In the genomic region with DNA sequence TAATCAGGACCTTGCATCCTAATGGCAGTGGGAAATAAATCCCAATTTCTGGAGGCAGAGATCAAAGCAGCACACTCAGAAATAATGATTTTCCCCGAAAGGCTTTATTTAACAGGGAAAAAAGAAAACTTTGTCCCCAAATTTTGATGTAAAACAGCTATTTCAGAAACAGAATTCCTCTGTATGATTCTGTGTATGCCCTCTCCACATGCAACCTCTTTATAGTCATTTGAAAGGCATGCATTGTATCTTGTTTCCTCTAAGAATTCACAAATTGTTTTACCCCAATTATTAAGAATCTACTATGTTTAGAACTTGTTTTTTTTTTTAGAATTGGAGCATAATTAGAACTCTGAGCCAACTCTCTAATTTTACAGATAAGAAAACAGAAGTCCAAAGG, we compare ENCODE assay signal across 29 cellular contexts. TPM values are rescaled to one million over a fixed set of nuclear protein-coding genes. Genes with fewer than 3 reads are reported as not detected.
A peak's percentile ranks its signal among the peaks of the same experiment; 100 is the strongest.
DNase-seq lines count a peak whose midpoint lies in the region; ATAC-seq, FAIRE-seq and TF ChIP-seq lines count a peak whose summit lies in the region.
"Had no signal": no experiment of that assay in that cellular context is flagged by ENCODE, and none has a peak within 500 bp of the region (broad histone marks: within the 10 kb centered on the region; RNA-seq: fewer than 3 reads in every experiment).

No MANE protein-coding gene starts in this region.

- H3K36me3 ChIP-seq in K562 (ENCODE audit: control insufficient read depth, insufficient read depth, low read length) (peaks cover 8% of the 10 kb centered on the region; the same call in 2 of the 3 replicates), iPS-15b (ENCODE audit: control insufficient read depth, insufficient read depth, low read length) (no peaks in the 10 kb centered on the region), MG63 (no peaks in the 10 kb centered on the region; the same call in 1 of the 2 replicates)
- H3K36me3 ChIP-seq: breast epithelium, colonic mucosa, upper lobe of left lung had no signal

- H3K36me3 Mint-ChIP-seq in natural killer cell = no peaks in the 10 kb centered on the region
- H3K36me3 Mint-ChIP-seq in natural killer cell treated with Interleukin-12 subunit alpha and Interleukin-12 subunit beta and Interleukin-15 and Interleukin-18, amount 100 ng/mL, for 72 hours = peaks cover 5% of the 10 kb centered on the region

- H3K4me2 ChIP-seq in K562 (ENCODE audit: insufficient read depth, low read length) = no peak overlapping the region

- no TSS peak for BruUV-seq in K562 (replicated peaks; lab: Mats Ljungman, UMichigan)

- TF ChIP-seq EP300 in K562 (IDR thresholded peaks at IDR 0.05; ENCODE audit: low read length) = no peak

- peak overlapping the region; percentile 37 for H3K4me3 Mint-ChIP-seq in natural killer cell
- no peak overlapping the region for H3K4me3 Mint-ChIP-seq in natural killer cell treated with Interleukin-12 subunit alpha and Interleukin-12 subunit beta and Interleukin-15 and Interleukin-18, amount 100 ng/mL, for 72 hours

- no peak overlapping the region for H3K27ac Mint-ChIP-seq in natural killer cell
- no peak overlapping the region for H3K27ac Mint-ChIP-seq in natural killer cell treated with Interleukin-12 subunit alpha and Interleukin-12 subunit beta and Interleukin-15 and Interleukin-18, amount 100 ng/mL, for 72 hours

- CTCF ChIA-PET in K562 (lab: Yijun Ruan, JAX; ENCODE audit: low intra/inter-chr PET ratio) = no interaction called here

- in situ Hi-C loops in K562 (cut with MboI) = no loop called here

- H3K9ac ChIP-seq in K562 (ENCODE audit: insufficient read depth in 1 of 2, low read depth in 2 of 2, low read length in 2 of 2) = no peak overlapping the region
- peak overlapping the region; percentile 63 for H3K9ac ChIP-seq in iPS-15b (ENCODE audit: low read depth, low read length)

- TF ChIP-seq CTCF in natural killer cell (IDR thresholded peaks at IDR 0.05) (no peak), K562 (IDR thresholded peaks at IDR 0.05 in 2 of 3, conservative IDR thresholded peaks at IDR 0.05 in 1 of 3; ENCODE audit: insufficient read depth in 2 of 3, low read depth in 1 of 3, low read length in 3 of 3) (no peak)

- H3K4me1 ChIP-seq in K562 (replicated peaks in 1 of 2; ENCODE audit: control insufficient read depth in 2 of 2, insufficient read depth in 2 of 2, low read length in 2 of 2) (no peaks in the 10 kb centered on the region; a peak in 2 of 5 replicates), iPS-15b (ENCODE audit: control insufficient read depth, insufficient read depth, low read length) (peaks cover 26% of the 10 kb centered on the region)
- H3K4me1 ChIP-seq: breast epithelium, colonic mucosa had no signal

- no peak overlapping the region for H3K27ac ChIP-seq in K562 (ENCODE audit: extremely low read depth, low read depth, low read length)
- H3K27ac ChIP-seq: breast epithelium, colonic mucosa, upper lobe of left lung had no signal

- H3K79me2 ChIP-seq in K562 (ENCODE audit: control insufficient read depth, insufficient read depth, low read length) = peaks cover 22% of the 10 kb centered on the region

- no peaks in the 10 kb centered on the region for H4K20me1 ChIP-seq in K562 (replicated peaks; ENCODE audit: control insufficient read depth, insufficient read depth, low read length)

- H3K4me1 Mint-ChIP-seq in natural killer cell = peaks cover 14 to 15% of the 10 kb centered on the region in 2 donors
- H3K4me1 Mint-ChIP-seq in natural killer cell treated with Interleukin-12 subunit alpha and Interleukin-12 subunit beta and Interleukin-15 and Interleukin-18, amount 100 ng/mL, for 72 hours (ENCODE audit: low read depth in 2 of 2) = peaks cover 8 to 9% of the 10 kb centered on the region in 2 donors

- FAIRE-seq in K562 (lab: Jason Lieb, UNC) = no peak
- FAIRE-seq: endometrium had no signal

- intact Hi-C loops in natural killer cell (cut with micrococcal nuclease) = no loop called here
- intact Hi-C loops in K562 (cut with micrococcal nuclease) = no loop called here

- TF ChIP-seq RAD21 in K562 (CRISPR knock-in tag; conservative IDR thresholded peaks at IDR 0.05 in 1 of 2, IDR thresholded peaks at IDR 0.05 in 1 of 2) = no peak

- H3K9me3 ChIP-seq in K562 (replicated peaks; ENCODE audit: control insufficient read depth, insufficient read depth, low read depth, low read length) = no peaks in the 10 kb centered on the region
- no peaks in the 10 kb centered on the region for H3K9me3 ChIP-seq in iPS-15b (ENCODE audit: control insufficient read depth, insufficient read depth, low read length)
- H3K9me3 ChIP-seq in MG63 = no peaks in the 10 kb centered on the region
- H3K9me3 ChIP-seq: BE2C, breast epithelium, colonic mucosa, HAP-1, upper lobe of left lung had no signal

- H3K4me3 ChIP-seq in K562 (no peak overlapping the region), iPS-15b (ENCODE audit: low read depth, low read length) (peak overlapping the region; percentile 18), MG63 (no peak overlapping the region)
- H3K4me3 ChIP-seq: breast epithelium, colonic mucosa, upper lobe of left lung had no signal

- H3K27me3 ChIP-seq in K562 (ENCODE audit: control insufficient read depth in 2 of 2, insufficient read depth in 2 of 2, low read length in 2 of 2) (no peaks in the 10 kb centered on the region), iPS-15b (ENCODE audit: control insufficient read depth, insufficient read depth, low read length) (no peaks in the 10 kb centered on the region), MG63 (no peaks in the 10 kb centered on the region)
- H3K27me3 ChIP-seq: BE2C, breast epithelium, colonic mucosa, upper lobe of left lung had no signal

- no peaks in the 10 kb centered on the region for H3K27me3 Mint-ChIP-seq in natural killer cell (ENCODE audit: low read depth in 2 of 2)
- no peaks in the 10 kb centered on the region for H3K27me3 Mint-ChIP-seq in natural killer cell treated with Interleukin-12 subunit alpha and Interleukin-12 subunit beta and Interleukin-15 and Interleukin-18, amount 100 ng/mL, for 72 hours

- no peak for TF ChIP-seq POLR2A in K562 (conservative IDR thresholded peaks at IDR 0.05)

- ATAC-seq in natural killer cell (no peak), K562 (no peak), HG03108 (IDR thresholded peaks at IDR 0.05; ENCODE audit: unreplicated experiment) (no peak), GM19035 (IDR thresholded peaks at IDR 0.05; ENCODE audit: unreplicated experiment) (no peak)
- no peak for ATAC-seq in natural killer cell treated with Interleukin-12 subunit alpha and Interleukin-12 subunit beta and Interleukin-15 and Interleukin-18, amount 100 ng/mL, for 72 hours

- H2AFZ ChIP-seq in K562 (ENCODE audit: low read depth, low read length) = 0 out of 2 replicates have a peak overlapping the region, but pooled peaks have one; percentile 9

- 92% methylated on average over 1 of the region's 1 CpG for WGBS in K562 (ENCODE audit: insufficient coverage, low coverage, missing lambda C conversion rate)

- DNase-seq in natural killer cell (no peak), K562 (ENCODE audit: extremely low read depth in 1 of 4, low spot score in 3 of 4) (no peak), superior temporal gyrus (ENCODE audit: extremely low spot score) (peak; percentile 9), MG63 (no peak)
- no peak for DNase-seq in natural killer cell treated with Interleukin-12 subunit alpha and Interleukin-12 subunit beta and Interleukin-15 and Interleukin-18, amount 100 ng/mL, for 72 hours (ENCODE audit: low spot score)
- DNase-seq: activated CD4-positive, CD25-positive, alpha-beta regulatory T cell treated with anti-CD3 and anti-CD28 coated beads, Interleukin-2, amount 50 U/mL, for 72 hours; activated gamma-delta T cell treated with Interleukin-2 at 50 U/mL for 16 hours; activated T-cell treated with anti-CD3 and anti-CD28 coated beads, Interleukin-2, amount 50 U/mL, for 1 hour; BE2C; colonic mucosa; COR-L47; KG1; mammary epithelial cell; MV-4-11; NCI-H1694 treated with DMSO at 0.1 percent for 48 hours; NCI-H2171 treated with DMSO at 0.1 percent for 48 hours; NCI-H526 treated with DMSO at 0.1 percent for 48 hours; retina; stimulated activated CD4-positive, alpha-beta T cell treated with anti-CD3 and anti-CD28 coated beads, Interleukin-12 subunit alpha, Interleukin-12 subunit beta, amount 100 ng/mL, for 4 hours had no signal

- no peaks in the 10 kb centered on the region for H3K9me3 Mint-ChIP-seq in natural killer cell
- H3K9me3 Mint-ChIP-seq in natural killer cell treated with Interleukin-12 subunit alpha and Interleukin-12 subunit beta and Interleukin-15 and Interleukin-18, amount 100 ng/mL, for 72 hours = no peaks in the 10 kb centered on the region

- H3K9me1 ChIP-seq in K562 (ENCODE audit: control insufficient read depth, insufficient read depth, low read length) = no peaks in the 10 kb centered on the region

- POLR2A ChIA-PET in K562 (lab: Yijun Ruan, JAX) = no interaction called here

RNA-seq across cellular contexts. Expression of gene PTAR1, which starts 2.7 kb away (rescaled TPM):
- 10 to 100 TPM; 76.4 to 87.9 (median 85.6) TPM for total RNA-seq in natural killer cell
- total RNA-seq in natural killer cell treated with Interleukin-12 subunit alpha and Interleukin-12 subunit beta and Interleukin-15 and Interleukin-18, amount 100 ng/mL, for 72 hours = 10 to 100 TPM; 34.8 to 52.1 TPM
- total RNA-seq in K562 (2011; cell fraction: chromatin; rRNA removed; ENCODE audit: low replicate concordance) = 44.5 and 102 TPM in 2 replicates
- 19.3 and 25.8 TPM in 2 replicates for total RNA-seq in K562 (2011; cell fraction: nucleolus; rRNA removed)
- total RNA-seq in K562 (2011; cell fraction: nucleoplasm; rRNA removed) = 59.2 and 97.3 TPM in 2 replicates
- 27.3 and 30.9 TPM in 2 replicates for total RNA-seq in K562 (2014; rRNA removed)
- 48.0 and 52.4 TPM in 2 replicates for total RNA-seq in K562 (2014; rRNA removed; fragmentation: Illumina TruSeq; extraction: Trizol)
- total RNA-seq in K562 (2015; rRNA removed; fragmentation: Illumina TruSeq; extraction: Trizol) = 37.6 and 38.0 TPM in 2 replicates
- total RNA-seq in K562 (2021) = 29.3 and 31.7 TPM in 2 replicates
- polyA plus RNA-seq in K562 (2011; rRNA removed) = 28.0 and 31.0 TPM in 2 replicates
- polyA plus RNA-seq in K562 (2011; cell fraction: cytosol; rRNA removed) = 3.8 and 11.3 TPM in 2 replicates
- 56.9 and 96.3 TPM in 2 replicates for polyA plus RNA-seq in K562 (2011; cell fraction: nucleus; rRNA removed)
- polyA plus RNA-seq in K562 (2012) = 12.0 and 15.0 TPM in 2 replicates
- polyA plus RNA-seq in K562 (2014; fragmentation: Illumina TruSeq; extraction: Trizol) = 24.7 and 26.2 TPM in 2 replicates
- 10 to 100 TPM; 10.1 to 10.8 TPM for polyA plus RNA-seq in K562 (2014; fragmentation: Nextera tagmentation; extraction: Ambion mirVana)
- polyA plus RNA-seq in K562 (2014; rRNA removed) = 16.1 and 17.5 TPM in 2 replicates
- 69.1 and 99.4 TPM in 2 replicates for polyA minus RNA-seq in K562 (2011; rRNA and poly(A)+ RNA removed)
- polyA minus RNA-seq in K562 (2011; cell fraction: cytosol; rRNA and poly(A)+ RNA removed) = 18.3 and 21.9 TPM in 2 replicates
- polyA minus RNA-seq in K562 (2011; cell fraction: nucleus; rRNA and poly(A)+ RNA removed) = 59.6 and 122 TPM in 2 replicates
- total RNA-seq in MG63 (2014; rRNA removed; shearing (Covaris generic); ENCODE audit: low replicate concordance) = 8.1 and 21.0 TPM in 2 replicates

RNA-seq across cellular contexts. Expression of gene CFAP95, which starts 58.1 kb away (rescaled TPM):
- not detected for total RNA-seq in natural killer cell
- not detected for total RNA-seq in natural killer cell treated with Interleukin-12 subunit alpha and Interleukin-12 subunit beta and Interleukin-15 and Interleukin-18, amount 100 ng/mL, for 72 hours
- 2.1 and 3.4 TPM in 2 replicates for total RNA-seq in K562 (2011; cell fraction: chromatin; rRNA removed; ENCODE audit: low replicate concordance)
- 1.5 and 1.6 TPM in 2 replicates for total RNA-seq in K562 (2011; cell fraction: nucleolus; rRNA removed)
- total RNA-seq in K562 (2011; cell fraction: nucleoplasm; rRNA removed) = 2.1 and 2.6 TPM in 2 replicates
- total RNA-seq in K562 (2014; rRNA removed) = 1.7 and 3.1 TPM in 2 replicates
- 1.7 and 2.0 TPM in 2 replicates for total RNA-seq in K562 (2014; rRNA removed; fragmentation: Illumina TruSeq; extraction: Trizol)
- total RNA-seq in K562 (2015; rRNA removed; fragmentation: Illumina TruSeq; extraction: Trizol) = 0.62 and 0.75 TPM in 2 replicates
- total RNA-seq in K562 (2021) = 1.1 and 2.8 TPM in 2 replicates
- polyA plus RNA-seq in K562 (2011; rRNA removed) = 0.58 and 6.3 TPM in 2 replicates
- 1.9 TPM in 1 of 2 replicates, not detected in the other for polyA plus RNA-seq in K562 (2011; cell fraction: cytosol; rRNA removed)
- polyA plus RNA-seq in K562 (2011; cell fraction: nucleus; rRNA removed) = 0.24 and 1.1 TPM in 2 replicates
- polyA plus RNA-seq in K562 (2012) = 0.25 and 0.57 TPM in 2 replicates
- polyA plus RNA-seq in K562 (2014; fragmentation: Illumina TruSeq; extraction: Trizol) = 1.2 and 2.9 TPM in 2 replicates
- 1 to 10 TPM; 3.4 to 5.0 TPM for polyA plus RNA-seq in K562 (2014; fragmentation: Nextera tagmentation; extraction: Ambion mirVana)
- polyA plus RNA-seq in K562 (2014; rRNA removed) = 1.2 and 1.9 TPM in 2 replicates
- 2.2 TPM in 1 of 2 replicates, not detected in the other for polyA minus RNA-seq in K562 (2011; rRNA and poly(A)+ RNA removed)
- 1.4 TPM in 1 of 2 replicates, not detected in the other for polyA minus RNA-seq in K562 (2011; cell fraction: cytosol; rRNA and poly(A)+ RNA removed)
- polyA minus RNA-seq in K562 (2011; cell fraction: nucleus; rRNA and poly(A)+ RNA removed) = 1.2 TPM in 1 of 2 replicates, not detected in the other
- not detected in 2 replicates for total RNA-seq in MG63 (2014; rRNA removed; shearing (Covaris generic); ENCODE audit: low replicate concordance)
- total RNA-seq: A172, breast epithelium, fibroblast of villous mesenchyme, mammary epithelial cell, osteoblast had no signal
